In genomic region chr17:14866266-14866665, GRCh38 we compare ENCODE assay signal across 27 cellular contexts.
DNase-seq lines count a peak whose midpoint lies in the region; ATAC-seq, FAIRE-seq and TF ChIP-seq lines count a peak whose summit lies in the region.
"Had no signal": no experiment of that assay in that cellular context is flagged by ENCODE, and none has a peak within 500 bp of the region (broad histone marks: within the 10 kb centered on the region; RNA-seq: fewer than 3 reads in every experiment).

No MANE protein-coding gene starts in this region.

- H4K20me1 ChIP-seq in osteoblast (ENCODE audit: insufficient read depth, low read length): no peaks in the 10 kb centered on the region
- H4K20me1 ChIP-seq: BLaER1 treated with 17β-estradiol and CSF1 and Interleukin-3, amounts not matched to agents 10 nM and 100 nM had no signal

- WGBS in A549 (ENCODE audit: missing lambda C conversion rate): 21% methylated on average over 7 of the region's 7 CpGs

- H3K27ac Mint-ChIP-seq in chondrocyte (ENCODE audit: unreplicated experiment): peak overlapping the region; percentile 30
- no peak overlapping the region for H3K27ac Mint-ChIP-seq in activated CD4-positive, alpha-beta memory T cell treated with anti-CD3 and anti-CD28 coated beads for 36 hours
- H3K27ac Mint-ChIP-seq in CD8-positive, alpha-beta T cell: no peak overlapping the region
- H3K27ac Mint-ChIP-seq: CD4-positive, alpha-beta T cell had no signal

- H3K27ac ChIP-seq in A549: no peak overlapping the region
- no peak overlapping the region for H3K27ac ChIP-seq in osteoblast (ENCODE audit: low read depth, low read length)
- no peak overlapping the region for H3K27ac ChIP-seq in CD8-positive, alpha-beta T cell (ENCODE audit: low read depth, low read length)
- H3K27ac ChIP-seq: 22Rv1; BLaER1 treated with 17β-estradiol and CSF1 and Interleukin-3, amounts not matched to agents 10 nM and 100 nM had no signal

- H3K36me3 Mint-ChIP-seq in chondrocyte (ENCODE audit: low read depth): no peaks in the 10 kb centered on the region
- no peaks in the 10 kb centered on the region for H3K36me3 Mint-ChIP-seq in activated CD4-positive, alpha-beta memory T cell treated with anti-CD3 and anti-CD28 coated beads for 36 hours
- no peaks in the 10 kb centered on the region for H3K36me3 Mint-ChIP-seq in CD8-positive, alpha-beta T cell

- ATAC-seq in A549: no peak
- no peak for ATAC-seq in HG02981 (IDR thresholded peaks at IDR 0.05; ENCODE audit: unreplicated experiment)
- ATAC-seq in CD8-positive, alpha-beta T cell: no peak

- no peak for TF ChIP-seq CTCF in A549 (IDR thresholded peaks at IDR 0.05)
- no peak for TF ChIP-seq CTCF in chondrocyte (IDR thresholded peaks at IDR 0.05)
- no peak for TF ChIP-seq CTCF in osteoblast (IDR thresholded peaks at IDR 0.05; ENCODE audit: extremely low read depth, low read depth, low read length)
- no peak for TF ChIP-seq CTCF in CD8-positive, alpha-beta T cell (IDR thresholded peaks at IDR 0.05)

- peaks cover 4% of the 10 kb centered on the region for H3K9me3 Mint-ChIP-seq in chondrocyte (ENCODE audit: low read depth)
- no peaks in the 10 kb centered on the region for H3K9me3 Mint-ChIP-seq in activated CD4-positive, alpha-beta memory T cell treated with anti-CD3 and anti-CD28 coated beads for 36 hours
- H3K9me3 Mint-ChIP-seq in CD8-positive, alpha-beta T cell: no peaks in the 10 kb centered on the region
- H3K9me3 Mint-ChIP-seq: CD4-positive, alpha-beta T cell had no signal

- no peaks in the 10 kb centered on the region for H3K27me3 ChIP-seq in osteoblast (ENCODE audit: insufficient read depth, low read length)
- H3K27me3 ChIP-seq in CD8-positive, alpha-beta T cell (ENCODE audit: insufficient read depth, low read length): no peaks in the 10 kb centered on the region
- H3K27me3 ChIP-seq: BLaER1 treated with 17β-estradiol and CSF1 and Interleukin-3, amounts not matched to agents 10 nM and 100 nM had no signal

- CTCF ChIA-PET in A549 (lab: Yijun Ruan, JAX): interaction anchor here (0.9 kb wide), 1 partner anchor 36 kb away, joined by 3 read pairs; no protein-coding TSS in a partner anchor
- CTCF ChIA-PET in activated CD4-positive, alpha-beta memory T cell treated with anti-CD3 and anti-CD28 coated beads for 36 hours (lab: Charles Lee): no interaction called here
- CTCF ChIA-PET in CD8-positive, alpha-beta T cell (lab: Charles Lee): no interaction called here

- no peak overlapping the region for H2AFZ ChIP-seq in osteoblast (ENCODE audit: low read length)

- H3K79me2 ChIP-seq in osteoblast (ENCODE audit: insufficient read depth, low read length): no peaks in the 10 kb centered on the region

- no peak for TF ChIP-seq RAD21 in A549 (conservative IDR thresholded peaks at IDR 0.05 in 1 of 2, IDR thresholded peaks at IDR 0.05 in 1 of 2)

- DNase-seq in A549 (ENCODE audit: low read depth in 1 of 2, low spot score in 1 of 2): no peak
- peak; percentile 14 for DNase-seq in GM03348 (ENCODE audit: low spot score)
- no peak for DNase-seq in chondrocyte (ENCODE audit: low spot score)
- DNase-seq in osteoblast (ENCODE audit: insufficient read length, low spot score, missing footprints): peak; percentile 76
- DNase-seq in activated CD4-positive, alpha-beta memory T cell treated with anti-CD3 and anti-CD28 coated beads for 36 hours: no peak
- no peak for DNase-seq in CD8-positive, alpha-beta T cell
- DNase-seq: ACHN; AML-193; Caco-2; CD4-positive, alpha-beta T cell; DMS79; KG1; NCI-H1092; NCI-H1436; NCI-H187 treated with DMSO at 0.1 percent for 48 hours; NCI-H2107; NCI-H524; NCI-H774; SIG-M5; SK-N-SH; SW 1271 had no signal

- no peak for TF ChIP-seq POLR2A in A549 (IDR thresholded peaks at IDR 0.05; ENCODE audit: low read length)

- TF ChIP-seq EP300 in A549 (IDR thresholded peaks at IDR 0.05): no peak

- H3K4me1 ChIP-seq in A549 (no peaks in the 10 kb centered on the region), osteoblast (ENCODE audit: insufficient read depth, low read length) (peaks cover 11% of the 10 kb centered on the region)
- H3K4me1 ChIP-seq in CD8-positive, alpha-beta T cell (ENCODE audit: insufficient read depth, low read length): no peaks in the 10 kb centered on the region
- H3K4me1 ChIP-seq: BLaER1 treated with 17β-estradiol and CSF1 and Interleukin-3, amounts not matched to agents 10 nM and 100 nM; Caco-2 had no signal

- no peaks in the 10 kb centered on the region for H3K36me3 ChIP-seq in osteoblast (ENCODE audit: insufficient read depth, low read length)
- no peaks in the 10 kb centered on the region for H3K36me3 ChIP-seq in CD8-positive, alpha-beta T cell (ENCODE audit: insufficient read depth, low read length)
- H3K36me3 ChIP-seq: BLaER1 treated with 17β-estradiol and CSF1 and Interleukin-3, amounts not matched to agents 10 nM and 100 nM had no signal

- intact Hi-C loops in activated CD4-positive, alpha-beta memory T cell treated with anti-CD3 and anti-CD28 coated beads for 36 hours (cut with micrococcal nuclease): no loop called here
- intact Hi-C loops in CD8-positive, alpha-beta T cell (cut with DNase I, micrococcal nuclease): no loop called here

- no peak for FAIRE-seq in A549 (lab: Jason Lieb, UNC)
- FAIRE-seq: GM18507, H54, RCC 7860 had no signal

- peaks cover 11% of the 10 kb centered on the region for H3K4me1 Mint-ChIP-seq in chondrocyte (ENCODE audit: low read depth)
- no peaks in the 10 kb centered on the region for H3K4me1 Mint-ChIP-seq in activated CD4-positive, alpha-beta memory T cell treated with anti-CD3 and anti-CD28 coated beads for 36 hours (ENCODE audit: low read depth)
- H3K4me1 Mint-ChIP-seq in CD8-positive, alpha-beta T cell (ENCODE audit: low read depth): no peaks in the 10 kb centered on the region

- H3K4me2 ChIP-seq in A549 (no peak overlapping the region), osteoblast (ENCODE audit: insufficient read depth, low read length) (peak overlapping the region; percentile 2)
- H3K4me2 ChIP-seq: BLaER1 treated with 17β-estradiol and CSF1 and Interleukin-3, amounts not matched to agents 10 nM and 100 nM; SK-N-SH had no signal

- H3K9me3 ChIP-seq in A549 (no peaks in the 10 kb centered on the region), osteoblast (ENCODE audit: low read depth, low read length) (no peaks in the 10 kb centered on the region)
- no peaks in the 10 kb centered on the region for H3K9me3 ChIP-seq in CD8-positive, alpha-beta T cell (ENCODE audit: low read length)
- H3K9me3 ChIP-seq: BLaER1 treated with 17β-estradiol and CSF1 and Interleukin-3, amounts not matched to agents 10 nM and 100 nM; Caco-2; SK-N-SH had no signal

- POLR2A ChIA-PET in A549 (lab: Yijun Ruan, JAX): no interaction called here
- POLR2A ChIA-PET in activated CD4-positive, alpha-beta memory T cell treated with anti-CD3 and anti-CD28 coated beads for 36 hours (lab: Charles Lee): no interaction called here
- POLR2A ChIA-PET in CD8-positive, alpha-beta T cell (lab: Charles Lee): no interaction called here

- H3K4me3 Mint-ChIP-seq in chondrocyte (ENCODE audit: unreplicated experiment): no peak overlapping the region
- H3K4me3 Mint-ChIP-seq in activated CD4-positive, alpha-beta memory T cell treated with anti-CD3 and anti-CD28 coated beads for 36 hours: no peak overlapping the region
- H3K4me3 Mint-ChIP-seq in CD8-positive, alpha-beta T cell: no peak overlapping the region
- H3K4me3 Mint-ChIP-seq: CD4-positive, alpha-beta T cell had no signal

- H3K4me3 ChIP-seq in A549 (no peak overlapping the region), osteoblast (ENCODE audit: insufficient read depth, low read length) (no peak overlapping the region)
- no peak overlapping the region for H3K4me3 ChIP-seq in CD8-positive, alpha-beta T cell (ENCODE audit: low read depth, low read length)
- H3K4me3 ChIP-seq: BLaER1 treated with 17β-estradiol and CSF1 and Interleukin-3, amounts not matched to agents 10 nM and 100 nM had no signal

- H3K27me3 Mint-ChIP-seq in chondrocyte (ENCODE audit: low read depth): no peaks in the 10 kb centered on the region
- H3K27me3 Mint-ChIP-seq in activated CD4-positive, alpha-beta memory T cell treated with anti-CD3 and anti-CD28 coated beads for 36 hours: no peaks in the 10 kb centered on the region
- H3K27me3 Mint-ChIP-seq in CD8-positive, alpha-beta T cell (ENCODE audit: low read depth): peaks cover 3% of the 10 kb centered on the region

TF ChIP-seq in A549, 52 proteins besides CTCF, POLR2A, EP300 and RAD21:
- TF ChIP-seq RNF2 (IDR thresholded peaks at IDR 0.05; ENCODE audit: borderline replicate concordance, low read depth) (0 out of 2 replicates have a peak, but pooled peaks have one; percentile 4), MAX (IDR thresholded peaks at IDR 0.05) (no peak)
TF ChIP-seq in A549: peak in this region for 1.

Comparison
In these comparisons a context has a peak if more than half of its experiments do, and no peak if none do; other contexts are left out.
1. DNase-seq: peak in GM03348 (single experiment) and osteoblast (single experiment); none in A549 (0 of 2), chondrocyte (single experiment), activated CD4-positive, alpha-beta memory T cell treated with anti-CD3 and anti-CD28 coated beads for 36 hours (single experiment) and CD8-positive, alpha-beta T cell (0 of 7).